In the genomic region with DNA sequence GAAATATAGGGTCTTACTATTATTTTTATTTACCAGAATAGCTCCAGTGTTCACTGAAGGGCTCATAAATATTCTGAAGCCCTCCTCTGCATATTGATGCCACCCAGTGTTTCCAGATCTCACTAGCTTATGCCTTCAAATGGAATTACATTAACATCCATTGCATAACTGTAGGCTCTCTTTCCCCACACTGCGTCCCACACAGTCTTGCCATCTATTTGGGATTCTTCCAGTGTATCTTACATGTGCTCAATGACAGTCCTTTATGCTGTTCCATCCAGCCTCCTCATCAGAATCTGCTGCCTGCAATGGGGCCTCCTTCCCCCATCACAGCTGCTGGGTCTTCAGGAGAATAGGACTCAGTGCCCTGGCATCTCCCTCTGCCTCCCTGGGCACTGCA, we compare ENCODE assay signal across 19 cellular contexts.
A peak's percentile ranks its signal among the peaks of the same experiment; 100 is the strongest.
DNase-seq lines count a peak whose midpoint lies in the region; ATAC-seq and TF ChIP-seq lines count a peak whose summit lies in the region.
"Had no signal": no experiment of that assay in that cellular context is flagged by ENCODE, and none has a peak within 500 bp of the region (broad histone marks: within the 10 kb centered on the region; RNA-seq: fewer than 3 reads in every experiment).

No MANE protein-coding gene starts in this region.

- POLR2A ChIA-PET in AG04450 (lab: Yijun Ruan, JAX) (no interaction called here), PC-3 (lab: Charles Lee; ENCODE audit: unreplicated experiment) (no interaction called here)

- H3K4me1 ChIP-seq in PC-3 (ENCODE audit: insufficient read depth, low read length): peaks cover 14% of the 10 kb centered on the region

- TF ChIP-seq CTCF in AG04450 (IDR thresholded peaks at IDR 0.05; ENCODE audit: low read depth, low read length): no peak
- TF ChIP-seq CTCF in PC-3 (conservative IDR thresholded peaks at IDR 0.05; ENCODE audit: low read depth, low read length): no peak

- no peak overlapping the region for H2AFZ ChIP-seq in PC-3 (ENCODE audit: low read length)

- H3K9me3 Mint-ChIP-seq in activated T-helper 2 cell treated with anti-CD3 and anti-CD28 coated beads, Interferon-gamma antibody, Interleukin-2, Interleukin-4, amounts not matched to agents 10 μg/mL and 5 μg/mL and 100 μg/mL, durations not matched to agents 14 hours and 24 hours and 36 hours: no peaks in the 10 kb centered on the region
- H3K9me3 Mint-ChIP-seq: CD8-positive, alpha-beta memory T cell; IgD-negative memory B cell; T-cell had no signal

- no peak overlapping the region for H3K4me3 Mint-ChIP-seq in T-helper 17 cell
- H3K4me3 Mint-ChIP-seq in activated T-helper 2 cell treated with anti-CD3 and anti-CD28 coated beads, Interferon-gamma antibody, Interleukin-2, Interleukin-4, amounts not matched to agents 10 μg/mL and 5 μg/mL and 100 μg/mL, durations not matched to agents 14 hours and 24 hours and 36 hours (ENCODE audit: low read depth): no peak overlapping the region
- H3K4me3 Mint-ChIP-seq: CD8-positive, alpha-beta memory T cell; IgD-negative memory B cell; T-cell had no signal

- H3K9ac ChIP-seq in PC-3 (ENCODE audit: low read length): peak overlapping the region; percentile 43; the same call in 1 of the 2 replicates

- intact Hi-C loops in PC-3 (cut with micrococcal nuclease): no loop called here
- intact Hi-C loops in cardiac septum (cut with DNase I): no loop called here
- intact Hi-C loops in activated T-helper 2 cell treated with anti-CD3 and anti-CD28 coated beads, Interferon-gamma antibody, Interleukin-2, Interleukin-4, amounts not matched to agents 10 μg/mL and 5 μg/mL and 100 μg/mL, durations not matched to agents 14 hours and 24 hours and 36 hours (cut with micrococcal nuclease): no loop called here

- H3K27ac ChIP-seq in AG04450 (ENCODE audit: low read depth, low read length): peak overlapping the region; percentile 73
- H3K27ac ChIP-seq in PC-3 (ENCODE audit: low read length): peak overlapping the region; percentile 81
- H3K27ac ChIP-seq: SK-N-MC had no signal

- H3K9me3 ChIP-seq in AG04450 (ENCODE audit: control insufficient read depth, insufficient read depth, low read length): no peaks in the 10 kb centered on the region; the same call in 1 of the 2 replicates
- no peaks in the 10 kb centered on the region for H3K9me3 ChIP-seq in PC-3 (ENCODE audit: low read length)
- H3K9me3 ChIP-seq in T-helper 17 cell (ENCODE audit: control insufficient read depth, low read length, poor library complexity, severe bottlenecking): no peaks in the 10 kb centered on the region

- H3K4me3 ChIP-seq in AG04450 (ENCODE audit: low read depth, low read length): no peak overlapping the region
- no peak overlapping the region for H3K4me3 ChIP-seq in PC-3 (ENCODE audit: low read length)
- H3K4me3 ChIP-seq: SK-N-MC had no signal

- no peaks in the 10 kb centered on the region for H3K36me3 ChIP-seq in PC-3 (ENCODE audit: low read depth, low read length)

- DNase-seq in AG04450 (ENCODE audit: low read depth, low spot score) (no peak), PC-3 (no peak), inferior parietal cortex (ENCODE audit: extremely low spot score) (peak; percentile 29), superior temporal gyrus (ENCODE audit: extremely low spot score) (peak; percentile 29), cardiac septum (ENCODE audit: low spot score) (no peak), T-helper 17 cell (no peak)
- no peak for DNase-seq in activated T-helper 2 cell treated with anti-CD3 and anti-CD28 coated beads, Interferon-gamma antibody, Interleukin-2, Interleukin-4, amounts not matched to agents 10 μg/mL and 5 μg/mL and 100 μg/mL, durations not matched to agents 14 hours and 24 hours and 36 hours (ENCODE audit: low spot score)
- DNase-seq: ACHN; C1 segment of cervical spinal cord; CD8-positive, alpha-beta memory T cell; GDM1; NCI-H1694 treated with DMSO at 0.1 percent for 48 hours; NCI-H2081 treated with DMSO at 0.1 percent for 48 hours; NCI-H446; NCI-H526; SHP77 treated with DMSO at 0.1 percent for 48 hours; T-cell had no signal

- H3K27me3 Mint-ChIP-seq in T-helper 17 cell: peaks cover 2% of the 10 kb centered on the region
- peaks cover 5% of the 10 kb centered on the region for H3K27me3 Mint-ChIP-seq in activated T-helper 2 cell treated with anti-CD3 and anti-CD28 coated beads, Interferon-gamma antibody, Interleukin-2, Interleukin-4, amounts not matched to agents 10 μg/mL and 5 μg/mL and 100 μg/mL, durations not matched to agents 14 hours and 24 hours and 36 hours (ENCODE audit: low read depth)

- H3K27ac Mint-ChIP-seq in T-helper 17 cell: no peak overlapping the region
- H3K27ac Mint-ChIP-seq in activated T-helper 2 cell treated with anti-CD3 and anti-CD28 coated beads, Interferon-gamma antibody, Interleukin-2, Interleukin-4, amounts not matched to agents 10 μg/mL and 5 μg/mL and 100 μg/mL, durations not matched to agents 14 hours and 24 hours and 36 hours: no peak overlapping the region
- H3K27ac Mint-ChIP-seq: CD8-positive, alpha-beta memory T cell; T-cell had no signal

- no peaks in the 10 kb centered on the region for H4K20me1 ChIP-seq in PC-3 (ENCODE audit: low read length)

- H3K9me2 ChIP-seq in PC-3 (replicated peaks; ENCODE audit: low read length): no peaks in the 10 kb centered on the region

- H3K36me3 Mint-ChIP-seq in T-helper 17 cell (ENCODE audit: low read depth): no peaks in the 10 kb centered on the region
- no peaks in the 10 kb centered on the region for H3K36me3 Mint-ChIP-seq in activated T-helper 2 cell treated with anti-CD3 and anti-CD28 coated beads, Interferon-gamma antibody, Interleukin-2, Interleukin-4, amounts not matched to agents 10 μg/mL and 5 μg/mL and 100 μg/mL, durations not matched to agents 14 hours and 24 hours and 36 hours (ENCODE audit: low read depth)
- H3K36me3 Mint-ChIP-seq: IgD-negative memory B cell, T-cell had no signal

- no peaks in the 10 kb centered on the region for H3K4me1 Mint-ChIP-seq in T-helper 17 cell
- no peaks in the 10 kb centered on the region for H3K4me1 Mint-ChIP-seq in activated T-helper 2 cell treated with anti-CD3 and anti-CD28 coated beads, Interferon-gamma antibody, Interleukin-2, Interleukin-4, amounts not matched to agents 10 μg/mL and 5 μg/mL and 100 μg/mL, durations not matched to agents 14 hours and 24 hours and 36 hours (ENCODE audit: low read depth)
- H3K4me1 Mint-ChIP-seq: CD8-positive, alpha-beta memory T cell; IgD-negative memory B cell; T-cell had no signal

- H3K4me2 ChIP-seq in PC-3 (ENCODE audit: low read length): peak overlapping the region; percentile 45

- BruUV-seq in PC-3 (replicated peaks; lab: Mats Ljungman, UMichigan): no TSS peak

- no peaks in the 10 kb centered on the region for H3K79me2 ChIP-seq in PC-3 (ENCODE audit: low read length)

- ATAC-seq in PC-3 (no peak), T-helper 17 cell (no peak)
- ATAC-seq: T-cell had no signal

- H3K27me3 ChIP-seq in AG04450 (ENCODE audit: control insufficient read depth, insufficient read depth, low read length): no peaks in the 10 kb centered on the region
- no peaks in the 10 kb centered on the region for H3K27me3 ChIP-seq in PC-3 (ENCODE audit: low read length)

- CTCF ChIA-PET in AG04450 (lab: Charles Lee) (no interaction called here), PC-3 (lab: Charles Lee) (no interaction called here)

- H3F3A ChIP-seq in PC-3 (ENCODE audit: low read length, unreplicated experiment): no peaks in the 10 kb centered on the region

Comparison
In these comparisons a context has a peak if more than half of its experiments do, and no peak if none do; other contexts are left out.
1. DNase-seq: peak in inferior parietal cortex (single experiment) and superior temporal gyrus (single experiment); none in AG04450 (single experiment), PC-3 (single experiment), cardiac septum (single experiment), T-helper 17 cell (0 of 3) and activated T-helper 2 cell treated with anti-CD3 and anti-CD28 coated beads, Interferon-gamma antibody, Interleukin-2, Interleukin-4, amounts not matched to agents 10 μg/mL and 5 μg/mL and 100 μg/mL, durations not matched to agents 14 hours and 24 hours and 36 hours (single experiment).